In genomic region chr3:33069862-33070261, GRCh38 we compare ENCODE assay signal across 8 cellular contexts. TPM values are rescaled to one million over a fixed set of nuclear protein-coding genes. Genes with fewer than 3 reads are reported as not detected.
DNase-seq lines count a peak whose midpoint lies in the region; ATAC-seq and TF ChIP-seq lines count a peak whose summit lies in the region.
"Not testable (repeated sequence)": the region's sequence is repeated elsewhere in the genome, so short reads cannot be mapped to it uniquely, and the experiment has no call there.

No MANE protein-coding gene starts in this region.

- H3K27ac Mint-ChIP-seq in Caco-2 (ENCODE audit: unreplicated experiment) = peak overlapping the region; percentile 69
- peak overlapping the region; percentile 15 for H3K27ac Mint-ChIP-seq in activated T-helper 17 cell treated with anti-CD3 and anti-CD28 coated beads, Interleukin-2, amount 50 U/mL, for 72 hours

- peaks cover 72% of the 10 kb centered on the region for H3K36me3 Mint-ChIP-seq in Caco-2 (ENCODE audit: insufficient read depth, unreplicated experiment)
- peaks cover 83% of the 10 kb centered on the region for H3K36me3 Mint-ChIP-seq in activated T-helper 17 cell treated with anti-CD3 and anti-CD28 coated beads, Interleukin-2, amount 50 U/mL, for 72 hours (ENCODE audit: low read depth)

- intact Hi-C loops in Caco-2 (cut with micrococcal nuclease; ENCODE audit: unreplicated experiment) = loop anchor here (1.0 to 5.0 kb wide), 2 partner anchors 12 to 278 kb away; no protein-coding TSS in a partner anchor
- intact Hi-C loops in mucosa of descending colon (cut with DNase I, micrococcal nuclease) = not testable (repeated sequence)

- peak overlapping the region; percentile 29 for H3K4me3 Mint-ChIP-seq in Caco-2 (ENCODE audit: unreplicated experiment)
- H3K4me3 Mint-ChIP-seq in activated T-helper 17 cell treated with anti-CD3 and anti-CD28 coated beads, Interleukin-2, amount 50 U/mL, for 72 hours = not testable (repeated sequence)

- H3K9me3 Mint-ChIP-seq in Caco-2 (ENCODE audit: unreplicated experiment); activated T-helper 17 cell treated with anti-CD3 and anti-CD28 coated beads, Interleukin-2, amount 50 U/mL, for 72 hours: not testable (repeated sequence)

- not testable (repeated sequence) for H3K27me3 Mint-ChIP-seq in Caco-2 (ENCODE audit: insufficient read depth, unreplicated experiment); activated T-helper 17 cell treated with anti-CD3 and anti-CD28 coated beads, Interleukin-2, amount 50 U/mL, for 72 hours

- H3K27me3 ChIP-seq in Caco-2 (replicated peaks; ENCODE audit: control insufficient read depth, insufficient read depth, low read length) = not testable (repeated sequence)

- BruUV-seq in Caco-2 (replicated peaks; lab: Mats Ljungman, UMichigan) = not testable (repeated sequence)

- ATAC-seq in activated T-helper 17 cell treated with anti-CD3 and anti-CD28 coated beads, Interleukin-2, amount 50 U/mL, for 72 hours (replicated peaks) = not testable (repeated sequence)
- ATAC-seq in mucosa of descending colon = peak; percentile 39

- POLR2A ChIA-PET in Caco-2 (lab: Charles Lee) = interaction anchor here (1.1 kb wide), 1 partner anchor 28 kb away, joined by 3 read pairs; no protein-coding TSS in a partner anchor

- peaks cover 51% of the 10 kb centered on the region for H3K4me1 Mint-ChIP-seq in Caco-2 (ENCODE audit: low read depth, unreplicated experiment)
- peaks cover 31% of the 10 kb centered on the region for H3K4me1 Mint-ChIP-seq in activated T-helper 17 cell treated with anti-CD3 and anti-CD28 coated beads, Interleukin-2, amount 50 U/mL, for 72 hours

- H3K9me3 ChIP-seq in Caco-2, mucosa of descending colon: not testable (repeated sequence)

- not testable (repeated sequence) for H3K4me3 ChIP-seq in Caco-2 (ENCODE audit: low read depth, low read length); fibroblast of mammary gland (ENCODE audit: control insufficient read depth, low read depth, low read length); mucosa of descending colon

- not testable (repeated sequence) for TF ChIP-seq CTCF in Caco-2 (IDR thresholded peaks at IDR 0.05; ENCODE audit: insufficient read depth in 1 of 2, low read depth in 1 of 2, low read length in 1 of 2, severe bottlenecking in 1 of 2, unreplicated experiment in 1 of 2); fibroblast of mammary gland (conservative IDR thresholded peaks at IDR 0.05; ENCODE audit: control insufficient read depth, insufficient read depth, low read depth, low read length); mucosa of descending colon (IDR thresholded peaks at IDR 0.05)

- H3K36me3 ChIP-seq in Caco-2 (ENCODE audit: control insufficient read depth, insufficient read depth, low read length); mucosa of descending colon (ENCODE audit: low read depth): not testable (repeated sequence)

- H3K4me1 ChIP-seq in Caco-2 = peaks cover 62% of the 10 kb centered on the region
- not testable (repeated sequence) for H3K4me1 ChIP-seq in mucosa of descending colon (ENCODE audit: low read depth)

- DNase-seq in Caco-2 (peak; percentile 73 to 74), NCI-H1092 treated with DMSO at 0.1 percent for 48 hours (lab: John Stamatoyannopoulos, UW) (peak; percentile 83), NCI-H2029 (lab: John Stamatoyannopoulos, UW) (peak; percentile 91), NCI-H524 (lab: John Stamatoyannopoulos, UW) (peak; percentile 27 to 76), SHP77 (lab: John Stamatoyannopoulos, UW) (peak; percentile 83 to 89), fibroblast of mammary gland (ENCODE audit: low read depth) (peak; percentile 47)
- DNase-seq in mucosa of descending colon = not testable (repeated sequence)

- CTCF ChIA-PET in Caco-2 (lab: Charles Lee) = interaction anchor here (0.6 to 1.8 kb wide), 5 partner anchors 9 to 418 kb away, joined by 3 to 9 read pairs (median 3); no protein-coding TSS in a partner anchor

RNA-seq across cellular contexts. Expression of gene GLB1, which starts 27.1 kb away (rescaled TPM):
- total RNA-seq in Caco-2 (2022) (307 and 324 TPM in 2 replicates), mucosa of descending colon (10 to 100 TPM; 60.9 to 96.7 (median 84.9) TPM)
- total RNA-seq in activated T-helper 17 cell treated with anti-CD3 and anti-CD28 coated beads, Interleukin-2, amount 50 U/mL, for 72 hours = 100 to 1,000 TPM in 1 of 2 donors, 10 to 100 TPM in 1; 54.5 to 121 TPM

RNA-seq across cellular contexts. Expression of gene TMPPE, which starts 27.1 kb away (rescaled TPM):
- 20.0 and 22.5 TPM in 2 replicates for total RNA-seq in Caco-2 (2022)
- total RNA-seq in activated T-helper 17 cell treated with anti-CD3 and anti-CD28 coated beads, Interleukin-2, amount 50 U/mL, for 72 hours = 10 to 100 TPM in 1 of 2 donors, 1 to 10 TPM in 1; 8.8 to 12.7 TPM
- 10 to 100 TPM; 10.4 to 17.2 (median 16.3) TPM for total RNA-seq in mucosa of descending colon

RNA-seq across cellular contexts. Expression of gene CRTAP, which starts 44.0 kb away (rescaled TPM):
- total RNA-seq in Caco-2 (2022) (144 and 151 TPM in 2 replicates), mucosa of descending colon (100 to 1,000 TPM in 1 of 3 donors, 10 to 100 TPM in 2; 55.0 to 269 (median 83.3) TPM)
- 10 to 100 TPM; 38.2 to 60.7 TPM for total RNA-seq in activated T-helper 17 cell treated with anti-CD3 and anti-CD28 coated beads, Interleukin-2, amount 50 U/mL, for 72 hours
